12 cellular contexts compared by ENCODE assay signal in genomic region chr20:40493071-40493470, GRCh38.
DNase-seq lines count a peak whose midpoint lies in the region; ATAC-seq and TF ChIP-seq lines count a peak whose summit lies in the region.
"Had no signal": no experiment of that assay in that cellular context is flagged by ENCODE, and none has a peak within 500 bp of the region (broad histone marks: within the 10 kb centered on the region; RNA-seq: fewer than 3 reads in every experiment).

No MANE protein-coding gene starts in this region.

- 26 to 43% methylated on average over 4 of the region's 4 CpGs for WGBS in lung, 2 donors

- no peaks in the 10 kb centered on the region for H3K36me3 ChIP-seq in lung (ENCODE audit: control insufficient read depth in 2 of 2, insufficient read depth in 2 of 2, low read length in 2 of 2)

- no peaks in the 10 kb centered on the region for H3K27me3 ChIP-seq in lung (ENCODE audit: control insufficient read depth, insufficient read depth)

- POLR2A ChIA-PET in HEK293T (lab: Yijun Ruan, JAX) = no interaction called here

- H3K4me1 ChIP-seq in lung (ENCODE audit: control insufficient read depth in 2 of 2, insufficient read depth in 2 of 2, low read length in 2 of 2) = peaks cover 0 to 2% of the 10 kb centered on the region in 2 donors

- peaks cover 0 to under 1% of the 10 kb centered on the region in 2 donors for H3K9me3 ChIP-seq in lung (ENCODE audit: control insufficient read depth in 2 of 2, insufficient read depth in 1 of 2, low read length in 1 of 2)

- DNase-seq in AG08395 (ENCODE audit: low spot score) (peak; percentile 45), M059J (ENCODE audit: low read depth) (peak; percentile 95), epithelial cell of esophagus (ENCODE audit: low read depth) (peak; percentile 23), lung (ENCODE audit: low spot score) (peak; percentile 70), HEK293T (ENCODE audit: extremely low spot score) (no peak), OCI-M2 (lab: John Stamatoyannopoulos, UW; ENCODE audit: unreplicated experiment) (no peak), KG1 (lab: John Stamatoyannopoulos, UW) (no peak)
- DNase-seq: AML-193, Kasumi-1, NCI-H2227 treated with DMSO at 0.1 percent for 48 hours, SHP77 treated with DMSO at 0.1 percent for 48 hours had no signal

- H3K4me3 ChIP-seq in epithelial cell of esophagus (ENCODE audit: low read length) (no peak overlapping the region), lung (no peak overlapping the region)

- H3K27ac ChIP-seq in lung (ENCODE audit: low read depth in 1 of 2, low read length in 1 of 2) = no peak overlapping the region

- ATAC-seq in lung (ENCODE audit: insufficient read depth, low FRiP score) = no peak
- ATAC-seq in HG02981 (IDR thresholded peaks at IDR 0.05; ENCODE audit: unreplicated experiment) = no peak

- TF ChIP-seq CTCF in epithelial cell of esophagus (IDR thresholded peaks at IDR 0.05; ENCODE audit: insufficient read depth, low read depth, low read length, missing control alignments) (no peak), lung (IDR thresholded peaks at IDR 0.05; ENCODE audit: control extremely low read depth, extremely low read depth) (no peak)

- CTCF ChIA-PET in HEK293T (lab: Yijun Ruan, JAX) = no interaction called here

TF ChIP-seq in HEK293T, 16 proteins besides CTCF, POLR2A, EP300 and RAD21:
- TF ChIP-seq FOXM1 (IDR thresholded peaks at IDR 0.05; ENCODE audit: borderline replicate concordance) (no peak), CTBP1 (IDR thresholded peaks at IDR 0.05; ENCODE audit: borderline replicate concordance) (no peak), ZNF384 (IDR thresholded peaks at IDR 0.05) (no peak), ELF4 (IDR thresholded peaks at IDR 0.05) (no peak), TARDBP (IDR thresholded peaks at IDR 0.05) (no peak), SP1 (IDR thresholded peaks at IDR 0.05) (no peak), SUZ12 (IDR thresholded peaks at IDR 0.05) (no peak), LEF1 (IDR thresholded peaks at IDR 0.05; ENCODE audit: borderline replicate concordance) (no peak), FOXK2 (IDR thresholded peaks at IDR 0.05) (no peak), L3MBTL2 (conservative IDR thresholded peaks at IDR 0.05) (no peak), BHLHE40 (IDR thresholded peaks at IDR 0.05; ENCODE audit: borderline replicate concordance) (no peak), FOXA1 (IDR thresholded peaks at IDR 0.05) (no peak), HDGF (IDR thresholded peaks at IDR 0.05; ENCODE audit: borderline replicate concordance) (no peak)

Comparison
In these comparisons a context has a peak if more than half of its experiments do, and no peak if none do; other contexts are left out.
1. DNase-seq: peak in AG08395 (single experiment), M059J (single experiment), epithelial cell of esophagus (single experiment) and lung (single experiment); none in HEK293T (single experiment), OCI-M2 (single experiment) and KG1 (single experiment).